12 cellular contexts compared by ENCODE assay signal in genomic region chr11:14334893-14335292, GRCh38. TPM values are rescaled to one million over a fixed set of nuclear protein-coding genes. Genes with fewer than 3 reads are reported as not detected.
DNase-seq lines count a peak whose midpoint lies in the region; ATAC-seq and TF ChIP-seq lines count a peak whose summit lies in the region.
"Had no signal": no experiment of that assay in that cellular context is flagged by ENCODE, and none has a peak within 500 bp of the region (broad histone marks: within the 10 kb centered on the region; RNA-seq: fewer than 3 reads in every experiment).

No MANE protein-coding gene starts in this region.

- H3K9me3 ChIP-seq in ascending aorta (peaks cover 0 to 10% of the 10 kb centered on the region in 2 donors), stomach (no peaks in the 10 kb centered on the region), mucosa of descending colon (no peaks in the 10 kb centered on the region), lower lobe of right lung (no peaks in the 10 kb centered on the region)
- H3K9me3 ChIP-seq: body of pancreas had no signal

- DNase-seq in activated T-cell treated with anti-CD3 and anti-CD28 coated beads, Interleukin-2, amount 50 U/mL, for 24 hours = no peak
- DNase-seq in activated T-cell treated with anti-CD3 and anti-CD28 coated beads, Interleukin-2, amount 50 U/mL, for 1 hour = no peak
- no peak for DNase-seq in ascending aorta (ENCODE audit: low spot score in 2 of 2)
- DNase-seq in stimulated activated naive B cell treated with anti-CD40 and anti-IgM and Interleukin-4, amounts not matched to agents 10 μg/mL and 1 μg/mL and 100 μg/mL, for 72 hours = no peak
- DNase-seq in stomach = no peak
- DNase-seq in mucosa of descending colon = no peak
- DNase-seq in lower lobe of right lung = no peak
- DNase-seq: body of pancreas; DMS 273 treated with DMSO at 0.1 percent for 48 hours; Kasumi-1; stimulated activated CD4-positive, alpha-beta T cell treated with anti-CD3 and anti-CD28 coated beads, Interleukin-4, amount 100 ng/mL, for 24 hours had no signal

- H3K4me1 ChIP-seq in ascending aorta = no peaks in the 10 kb centered on the region
- peaks cover 0 to 7% (median 0%) of the 10 kb centered on the region in 4 donors for H3K4me1 ChIP-seq in stomach
- no peaks in the 10 kb centered on the region for H3K4me1 ChIP-seq in mucosa of descending colon (ENCODE audit: low read depth)
- no peaks in the 10 kb centered on the region for H3K4me1 ChIP-seq in lower lobe of right lung
- H3K4me1 ChIP-seq: body of pancreas had no signal

- peak overlapping the region; percentile 87 for H3K27ac Mint-ChIP-seq in activated T-cell treated with anti-CD3 and anti-CD28 coated beads, Interleukin-2, amount 50 U/mL, for 24 hours
- peak overlapping the region; percentile 75 for H3K27ac Mint-ChIP-seq in stimulated activated naive B cell treated with anti-CD40 and anti-IgM and Interleukin-4, amounts not matched to agents 10 μg/mL and 1 μg/mL and 100 μg/mL, for 72 hours

- ATAC-seq in HG02885 (IDR thresholded peaks at IDR 0.05; ENCODE audit: poor library complexity, unreplicated experiment) (peak; percentile 55), mucosa of descending colon (no peak), lower lobe of right lung (no peak)
- no peak for ATAC-seq in stimulated activated naive B cell treated with anti-CD40 and anti-IgM and Interleukin-4, amounts not matched to agents 10 μg/mL and 1 μg/mL and 100 μg/mL, for 72 hours (replicated peaks)
- ATAC-seq: body of pancreas had no signal

- no peak for TF ChIP-seq EP300 in stomach (IDR thresholded peaks at IDR 0.05)

- H3K4me3 Mint-ChIP-seq in activated T-cell treated with anti-CD3 and anti-CD28 coated beads, Interleukin-2, amount 50 U/mL, for 24 hours = no peak overlapping the region
- H3K4me3 Mint-ChIP-seq in stimulated activated naive B cell treated with anti-CD40 and anti-IgM and Interleukin-4, amounts not matched to agents 10 μg/mL and 1 μg/mL and 100 μg/mL, for 72 hours = peak overlapping the region; percentile 16 to 17

- H3K36me3 ChIP-seq in ascending aorta = no peaks in the 10 kb centered on the region
- no peaks in the 10 kb centered on the region for H3K36me3 ChIP-seq in stomach
- no peaks in the 10 kb centered on the region for H3K36me3 ChIP-seq in mucosa of descending colon (ENCODE audit: low read depth)
- H3K36me3 ChIP-seq in lower lobe of right lung = no peaks in the 10 kb centered on the region

- H3K27me3 ChIP-seq in ascending aorta = no peaks in the 10 kb centered on the region
- no peaks in the 10 kb centered on the region for H3K27me3 ChIP-seq in stomach
- no peaks in the 10 kb centered on the region for H3K27me3 ChIP-seq in lower lobe of right lung (ENCODE audit: low read depth)
- H3K27me3 ChIP-seq: body of pancreas had no signal

- H3K27ac ChIP-seq in ascending aorta (peak overlapping the region; percentile 57 to 58), stomach (no peak overlapping the region), lower lobe of right lung (no peak overlapping the region)
- H3K27ac ChIP-seq: body of pancreas had no signal

- intact Hi-C loops in ascending aorta (cut with DNase I) = no loop called here
- intact Hi-C loops in stomach (cut with DNase I; ENCODE audit: low total_unique reads) = no loop called here
- intact Hi-C loops in mucosa of descending colon (cut with DNase I, micrococcal nuclease) = no loop called here
- intact Hi-C loops in lower lobe of right lung (cut with DNase I) = no loop called here

- no peak for TF ChIP-seq POLR2A in stomach (IDR thresholded peaks at IDR 0.05)

- 72 to 83% (median 79%) methylated on average over 2 of the region's 2 CpGs for WGBS in stomach, 5 donors

- no peaks in the 10 kb centered on the region for H3K27me3 Mint-ChIP-seq in activated T-cell treated with anti-CD3 and anti-CD28 coated beads, Interleukin-2, amount 50 U/mL, for 24 hours
- no peaks in the 10 kb centered on the region for H3K27me3 Mint-ChIP-seq in stimulated activated naive B cell treated with anti-CD40 and anti-IgM and Interleukin-4, amounts not matched to agents 10 μg/mL and 1 μg/mL and 100 μg/mL, for 72 hours

- H3K4me3 ChIP-seq in ascending aorta (no peak overlapping the region), stomach (no peak overlapping the region), mucosa of descending colon (no peak overlapping the region), lower lobe of right lung (no peak overlapping the region)
- H3K4me3 ChIP-seq: body of pancreas had no signal

- peaks cover 57% of the 10 kb centered on the region for H3K4me1 Mint-ChIP-seq in activated T-cell treated with anti-CD3 and anti-CD28 coated beads, Interleukin-2, amount 50 U/mL, for 24 hours (ENCODE audit: low read depth)
- H3K4me1 Mint-ChIP-seq in stimulated activated naive B cell treated with anti-CD40 and anti-IgM and Interleukin-4, amounts not matched to agents 10 μg/mL and 1 μg/mL and 100 μg/mL, for 72 hours = peaks cover 37 to 74% of the 10 kb centered on the region in 2 donors

- peaks cover 18% of the 10 kb centered on the region for H3K9me3 Mint-ChIP-seq in activated T-cell treated with anti-CD3 and anti-CD28 coated beads, Interleukin-2, amount 50 U/mL, for 24 hours
- peaks cover 15 to 19% of the 10 kb centered on the region in 2 donors for H3K9me3 Mint-ChIP-seq in stimulated activated naive B cell treated with anti-CD40 and anti-IgM and Interleukin-4, amounts not matched to agents 10 μg/mL and 1 μg/mL and 100 μg/mL, for 72 hours

- peaks cover 25% of the 10 kb centered on the region for H3K36me3 Mint-ChIP-seq in activated T-cell treated with anti-CD3 and anti-CD28 coated beads, Interleukin-2, amount 50 U/mL, for 24 hours (ENCODE audit: low read depth)
- peaks cover 24 to 28% of the 10 kb centered on the region in 2 donors for H3K36me3 Mint-ChIP-seq in stimulated activated naive B cell treated with anti-CD40 and anti-IgM and Interleukin-4, amounts not matched to agents 10 μg/mL and 1 μg/mL and 100 μg/mL, for 72 hours

- TF ChIP-seq CTCF in ascending aorta (IDR thresholded peaks at IDR 0.05) = no peak
- no peak for TF ChIP-seq CTCF in stomach (IDR thresholded peaks at IDR 0.05)
- no peak for TF ChIP-seq CTCF in mucosa of descending colon (IDR thresholded peaks at IDR 0.05)
- no peak for TF ChIP-seq CTCF in lower lobe of right lung (IDR thresholded peaks at IDR 0.05)

RNA-seq across cellular contexts. Expression of gene RRAS2, which starts 24.1 kb away (rescaled TPM):
- 28.1 TPM for total RNA-seq in ascending aorta
- 10 to 100 TPM in 3 of 5 donors, 1 to 10 TPM in 2; 1.2 to 65.0 (median 30.4) TPM for total RNA-seq in stomach
- polyA plus RNA-seq in stomach = 10 to 100 TPM; 13.8 to 20.7 (median 18.0) TPM
- total RNA-seq in mucosa of descending colon = 10 to 100 TPM; 23.5 to 43.3 (median 27.6) TPM
- total RNA-seq in lower lobe of right lung = 35.8 TPM

Comparison
In these comparisons a context has a peak if more than half of its experiments do, and no peak if none do; other contexts are left out.
1. H3K27ac ChIP-seq: peak in ascending aorta (2 of 2); none in stomach (0 of 5) and lower lobe of right lung (single experiment).